8 cellular contexts compared by ENCODE assay signal in genomic region chr7:123748734-123749536, GRCh38. TPM values are rescaled to one million over a fixed set of nuclear protein-coding genes. Genes with fewer than 3 reads are reported as not detected.
DNase-seq lines count a peak whose midpoint lies in the region; ATAC-seq, FAIRE-seq and TF ChIP-seq lines count a peak whose summit lies in the region.

Gene WASL, minus strand, starts transcription at chr7:123749003. Its CDS starts 269 bp downstream, at chr7:123748734.

- no peaks in the 10 kb centered on the region for H3K36me3 ChIP-seq in upper lobe of left lung

- no peaks in the 10 kb centered on the region for H3K27me3 Mint-ChIP-seq in T-cell

- peak in 1 of 4 donors; percentile 59 for TF ChIP-seq EP300 in upper lobe of left lung (IDR thresholded peaks at IDR 0.05)

- DNase-seq in GM12892 (ENCODE audit: insufficient read length) (peak; percentile 66), NCI-H1417 (lab: John Stamatoyannopoulos, UW) (peak; percentile 96 to 99 (median 98)), T-cell (peak; percentile 62 to 89 (median 82)), amniotic stem cell (lab: John Stamatoyannopoulos, UW) (peak; percentile 78), left cardiac atrium (peak; percentile 93), posterior vena cava (ENCODE audit: low spot score) (peak; percentile 97), upper lobe of left lung (peak; percentile 93 to 99)

- H3K36me3 Mint-ChIP-seq in T-cell = peaks cover 3% of the 10 kb centered on the region

- no peaks in the 10 kb centered on the region for H3K9me3 Mint-ChIP-seq in T-cell

- H3K4me1 ChIP-seq in upper lobe of left lung = peaks cover 31 to 49% (median 41%) of the 10 kb centered on the region in 4 donors

- H3K27ac Mint-ChIP-seq in T-cell = peak within 1 kb of the TSS; percentile 93 to 97

- H3K4me3 Mint-ChIP-seq in T-cell = peak within 1 kb of the TSS; percentile 94 to 98 (median 95)

- POLR2A ChIA-PET in T-cell (lab: Charles Lee) = interaction anchor here in 1 of 2 donors (0.6 to 2.4 kb wide), 2 partner anchors 16 to 191 kb away, joined by 4 to 16 read pairs; partner anchors contain the start of gene NDUFA5

- intact Hi-C loops in left cardiac atrium (cut with DNase I) (loop anchor here in 1 of 2 donors (5.0 kb wide), 1 partner anchor 37 kb away; no protein-coding TSS in a partner anchor), posterior vena cava (cut with DNase I) (no loop called here)

- H3K27me3 ChIP-seq in upper lobe of left lung = no peaks in the 10 kb centered on the region

- peak within 1 kb of the TSS; percentile 98 to 99 (median 98) for H3K27ac ChIP-seq in upper lobe of left lung

- peaks cover 61 to 67% (median 63%) of the 10 kb centered on the region in 3 donors for H3K4me1 Mint-ChIP-seq in T-cell

- ATAC-seq in HG02763 (IDR thresholded peaks at IDR 0.05; ENCODE audit: unreplicated experiment) (peak; percentile 80), T-cell (replicated peaks in 1 of 4) (peak; percentile 83 to 85 (median 84)), left cardiac atrium (peak; percentile 96), upper lobe of left lung (ENCODE audit: low FRiP score in 2 of 2) (peak; percentile 96 to 97)

- H3K4me3 ChIP-seq in upper lobe of left lung = peak within 1 kb of the TSS; percentile 65 to 77 (median 68)

- TF ChIP-seq CTCF in upper lobe of left lung (IDR thresholded peaks at IDR 0.05) = peak in 3 of 6 experiments; percentile 14 to 54 (median 15)

- H3K9me3 ChIP-seq in upper lobe of left lung = no peaks in the 10 kb centered on the region

- CTCF ChIA-PET in T-cell (lab: Charles Lee) = interaction anchor here (0.7 to 1.5 kb wide), 10 partner anchors 8 to 256 kb away, joined by 3 to 7 read pairs (median 4); partner anchors contain the start of gene NDUFA5 (in 1 of the 2)

- FAIRE-seq in GM12892 (lab: Jason Lieb, UNC) = peak; percentile 93

- WGBS in upper lobe of left lung, 2 donors = 1 to 2% methylated on average over 10 to 71 of the region's 93 CpGs

- peak; percentile 97 for TF ChIP-seq POLR2A in GM12892 (IDR thresholded peaks at IDR 0.05; ENCODE audit: low read depth, low read length)
- peak in 3 of 4 donors; percentile 87 to 97 (median 97) for TF ChIP-seq POLR2A in upper lobe of left lung (IDR thresholded peaks at IDR 0.05)

RNA-seq across cellular contexts. Expression of gene WASL, which starts in this region (rescaled TPM):
- polyA plus RNA-seq in GM12892 (2012; ENCODE audit: missing spikeins) = 3.2 TPM
- total RNA-seq in T-cell (10 to 100 TPM in 2 of 5 donors, 1 to 10 TPM in 3; 9.1 to 12.2 (median 9.8) TPM), left cardiac atrium (10 to 100 TPM; 25.1 to 26.8 TPM), posterior vena cava (10 to 100 TPM; 38.1 to 58.1 TPM), upper lobe of left lung (10 to 100 TPM; 24.1 to 62.2 (median 31.3) TPM)

Comparison
In these comparisons a context has a peak if more than half of its experiments do, and no peak if none do; other contexts are left out.
1. Peak in every context shown above with its lines: DNase-seq, ATAC-seq, H3K4me3 ChIP-seq and H3K27ac ChIP-seq.